ENCODE assay signal across 1 cellular context in the genomic region with DNA sequence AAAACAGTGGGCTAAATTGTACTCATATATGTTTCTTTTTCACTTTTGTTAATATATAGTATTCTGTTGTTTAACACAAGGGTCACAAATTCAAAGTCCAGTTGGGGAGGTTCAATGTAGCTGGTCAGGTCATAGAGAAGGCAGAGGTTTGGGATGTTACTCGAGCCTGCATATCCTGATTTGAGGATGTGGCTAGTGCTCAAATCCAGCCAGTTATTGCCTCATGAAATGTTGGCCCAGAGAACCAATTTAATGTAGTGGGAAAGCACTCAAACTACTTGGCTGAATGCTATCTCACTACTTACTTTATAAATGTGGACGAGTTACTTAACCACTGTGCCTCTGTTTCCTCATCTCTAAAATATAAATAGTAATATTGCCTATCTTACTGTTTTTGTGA.
TF ChIP-seq lines count a peak whose summit lies in the region.

No MANE protein-coding gene starts in this region.

TF ChIP-seq in IMR-90, 13 proteins besides CTCF, POLR2A, EP300 and RAD21:
- TF ChIP-seq RCOR1 (IDR thresholded peaks at IDR 0.05; ENCODE audit: insufficient replicate concordance, low read length) (no peak), FOS (IDR thresholded peaks at IDR 0.05; ENCODE audit: low read depth, low read length) (no peak), SMC3 (IDR thresholded peaks at IDR 0.05; ENCODE audit: low read depth, low read length) (no peak), MXI1 (IDR thresholded peaks at IDR 0.05; ENCODE audit: borderline replicate concordance, low read depth, low read length) (no peak), MAFK (IDR thresholded peaks at IDR 0.05; ENCODE audit: low read depth, low read length) (no peak), CHD1 (IDR thresholded peaks at IDR 0.05; ENCODE audit: low read depth, low read length) (no peak), RFX5 (IDR thresholded peaks at IDR 0.05; ENCODE audit: low read depth, low read length) (no peak), NFE2L2 (IDR thresholded peaks at IDR 0.05; ENCODE audit: low read depth, low read length) (no peak), MAZ (IDR thresholded peaks at IDR 0.05; ENCODE audit: borderline replicate concordance, low read depth, low read length) (no peak)
- TF ChIP-seq, protein P1, sequence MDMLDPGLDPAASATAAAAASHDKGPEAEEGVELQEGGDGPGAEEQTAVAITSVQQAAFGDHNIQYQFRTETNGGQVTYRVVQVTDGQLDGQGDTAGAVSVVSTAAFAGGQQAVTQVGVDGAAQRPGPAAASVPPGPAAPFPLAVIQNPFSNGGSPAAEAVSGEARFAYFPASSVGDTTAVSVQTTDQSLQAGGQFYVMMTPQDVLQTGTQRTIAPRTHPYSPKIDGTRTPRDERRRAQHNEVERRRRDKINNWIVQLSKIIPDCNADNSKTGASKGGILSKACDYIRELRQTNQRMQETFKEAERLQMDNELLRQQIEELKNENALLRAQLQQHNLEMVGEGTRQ (IDR thresholded peaks at IDR 0.05; ENCODE audit: low read depth, low read length) = no peak
- TF ChIP-seq, protein P2, sequence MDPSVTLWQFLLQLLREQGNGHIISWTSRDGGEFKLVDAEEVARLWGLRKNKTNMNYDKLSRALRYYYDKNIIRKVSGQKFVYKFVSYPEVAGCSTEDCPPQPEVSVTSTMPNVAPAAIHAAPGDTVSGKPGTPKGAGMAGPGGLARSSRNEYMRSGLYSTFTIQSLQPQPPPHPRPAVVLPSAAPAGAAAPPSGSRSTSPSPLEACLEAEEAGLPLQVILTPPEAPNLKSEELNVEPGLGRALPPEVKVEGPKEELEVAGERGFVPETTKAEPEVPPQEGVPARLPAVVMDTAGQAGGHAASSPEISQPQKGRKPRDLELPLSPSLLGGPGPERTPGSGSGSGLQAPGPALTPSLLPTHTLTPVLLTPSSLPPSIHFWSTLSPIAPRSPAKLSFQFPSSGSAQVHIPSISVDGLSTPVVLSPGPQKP (IDR thresholded peaks at IDR 0.05; ENCODE audit: borderline replicate concordance, low read depth, low read length) = no peak
